In the genomic region with DNA sequence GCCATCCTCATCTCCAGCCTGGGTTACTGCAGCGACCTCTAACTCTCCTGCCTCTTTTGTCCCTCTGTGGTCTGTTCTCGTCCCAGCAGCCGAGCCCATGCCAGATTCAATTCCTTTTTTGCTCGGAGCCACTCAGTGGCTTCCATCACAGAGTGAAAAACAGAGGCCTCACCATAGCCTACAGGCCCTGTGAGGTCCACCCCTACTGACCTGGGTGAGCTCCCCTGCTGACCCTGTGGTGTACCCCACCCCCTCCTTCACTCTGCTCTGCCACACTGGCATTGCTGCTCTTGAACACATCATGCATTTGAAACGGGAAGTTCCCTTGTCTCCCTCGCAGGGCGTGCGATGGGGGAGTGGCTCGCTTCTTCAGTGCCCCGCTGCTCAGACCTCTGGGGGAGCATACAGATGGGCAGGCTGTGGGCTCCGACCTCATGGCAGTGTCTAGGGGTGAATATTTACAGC, we compare ENCODE assay signal across 8 cellular contexts. TPM values are rescaled to one million over a fixed set of nuclear protein-coding genes. Genes with fewer than 3 reads are reported as not detected.
DNase-seq lines count a peak whose midpoint lies in the region; ATAC-seq and TF ChIP-seq lines count a peak whose summit lies in the region.

No MANE protein-coding gene starts in this region.

- H3K36me3 Mint-ChIP-seq in T-helper 2 cell treated with Interferon-gamma antibody and Interleukin-4, amounts not matched to agents 5 μg/mL and 100 μg/mL, for 36 hours (ENCODE audit: low read depth) = peaks cover 38% of the 10 kb centered on the region
- H3K36me3 Mint-ChIP-seq in brain = peaks cover 13% of the 10 kb centered on the region

- H3K4me1 Mint-ChIP-seq in T-helper 2 cell treated with Interferon-gamma antibody and Interleukin-4, amounts not matched to agents 5 μg/mL and 100 μg/mL, for 36 hours (ENCODE audit: low read depth) = peaks cover 53% of the 10 kb centered on the region
- H3K4me1 Mint-ChIP-seq in brain = peaks cover 40% of the 10 kb centered on the region

- in situ Hi-C loops in GM13976 (cut with MboI; ENCODE audit: low sequenced_read_pairs, unreplicated experiment) = no loop called here

- H3K27me3 Mint-ChIP-seq in T-helper 2 cell treated with Interferon-gamma antibody and Interleukin-4, amounts not matched to agents 5 μg/mL and 100 μg/mL, for 36 hours (ENCODE audit: low read depth) = peaks cover 3% of the 10 kb centered on the region
- H3K27me3 Mint-ChIP-seq in brain = no peaks in the 10 kb centered on the region

- no peak for ATAC-seq in GM21737 (IDR thresholded peaks at IDR 0.05; ENCODE audit: unreplicated experiment)

- H3K9me3 Mint-ChIP-seq in T-helper 2 cell treated with Interferon-gamma antibody and Interleukin-4, amounts not matched to agents 5 μg/mL and 100 μg/mL, for 36 hours = no peaks in the 10 kb centered on the region
- H3K9me3 Mint-ChIP-seq in brain = peaks cover 0 to 4% (median 0%) of the 10 kb centered on the region in 5 experiments

- no peak for DNase-seq in GM13976 (ENCODE audit: low spot score)
- peak; percentile 75 for DNase-seq in T-helper 2 cell treated with Interferon-gamma antibody and Interleukin-4, amounts not matched to agents 5 μg/mL and 100 μg/mL, for 36 hours (ENCODE audit: low spot score)
- DNase-seq in stimulated activated CD4-positive, alpha-beta T cell treated with anti-CD3 and anti-CD28 coated beads, Interleukin-1b, Interleukin-23, amount 100 ng/mL, for 48 hours = peak; percentile 83
- no peak for DNase-seq in NCI-H1930 (lab: John Stamatoyannopoulos, UW)
- DNase-seq in GDM1 (lab: John Stamatoyannopoulos, UW) = no peak
- no peak for DNase-seq in COR-L47 (lab: John Stamatoyannopoulos, UW)

- peak overlapping the region; percentile 90 for H3K4me3 Mint-ChIP-seq in T-helper 2 cell treated with Interferon-gamma antibody and Interleukin-4, amounts not matched to agents 5 μg/mL and 100 μg/mL, for 36 hours
- peak overlapping the region; percentile 88 to 99 (median 94) for H3K4me3 Mint-ChIP-seq in brain

- TF ChIP-seq CTCF in GM13976 (IDR thresholded peaks at IDR 0.05; ENCODE audit: borderline replicate concordance, control extremely low read depth, extremely low read depth, insufficient read depth, missing control alignments) (peak; percentile 10), brain (conservative IDR thresholded peaks at IDR 0.05) (no peak)

- peak overlapping the region; percentile 99 for H3K27ac Mint-ChIP-seq in T-helper 2 cell treated with Interferon-gamma antibody and Interleukin-4, amounts not matched to agents 5 μg/mL and 100 μg/mL, for 36 hours
- peak overlapping the region; percentile 97 to 100 (median 99) for H3K27ac Mint-ChIP-seq in brain

RNA-seq across cellular contexts. Expression of a gene that starts 2.1 kb away (rescaled TPM):
- 174 TPM for polyA plus RNA-seq in brain (ENCODE audit: insufficient read depth, low read depth, low replicate concordance)

RNA-seq across cellular contexts. Expression of a gene that starts 15.8 kb away (rescaled TPM):
- polyA plus RNA-seq in brain (ENCODE audit: insufficient read depth, low read depth, low replicate concordance) = 63.0 TPM

RNA-seq across cellular contexts. Expression of a gene that starts 20.3 kb away (rescaled TPM):
- polyA plus RNA-seq in brain (ENCODE audit: insufficient read depth, low read depth, low replicate concordance) = 54.1 TPM

RNA-seq across cellular contexts. Expression of a gene that starts 23.1 kb away (rescaled TPM):
- 109 TPM for polyA plus RNA-seq in brain (ENCODE audit: insufficient read depth, low read depth, low replicate concordance)

RNA-seq across cellular contexts. Expression of a gene that starts 29.7 kb away (rescaled TPM):
- polyA plus RNA-seq in brain (ENCODE audit: insufficient read depth, low read depth, low replicate concordance) = 4.8 TPM

Comparison
In these comparisons a context has a peak if more than half of its experiments do, and no peak if none do; other contexts are left out.
1. DNase-seq: peak in T-helper 2 cell treated with Interferon-gamma antibody and Interleukin-4, amounts not matched to agents 5 μg/mL and 100 μg/mL, for 36 hours (single experiment) and stimulated activated CD4-positive, alpha-beta T cell treated with anti-CD3 and anti-CD28 coated beads, Interleukin-1b, Interleukin-23, amount 100 ng/mL, for 48 hours (single experiment); none in GM13976 (single experiment), NCI-H1930 (0 of 2), GDM1 (single experiment) and COR-L47 (single experiment).